ENCODE assay signal across 8 cellular contexts in the genomic region with DNA sequence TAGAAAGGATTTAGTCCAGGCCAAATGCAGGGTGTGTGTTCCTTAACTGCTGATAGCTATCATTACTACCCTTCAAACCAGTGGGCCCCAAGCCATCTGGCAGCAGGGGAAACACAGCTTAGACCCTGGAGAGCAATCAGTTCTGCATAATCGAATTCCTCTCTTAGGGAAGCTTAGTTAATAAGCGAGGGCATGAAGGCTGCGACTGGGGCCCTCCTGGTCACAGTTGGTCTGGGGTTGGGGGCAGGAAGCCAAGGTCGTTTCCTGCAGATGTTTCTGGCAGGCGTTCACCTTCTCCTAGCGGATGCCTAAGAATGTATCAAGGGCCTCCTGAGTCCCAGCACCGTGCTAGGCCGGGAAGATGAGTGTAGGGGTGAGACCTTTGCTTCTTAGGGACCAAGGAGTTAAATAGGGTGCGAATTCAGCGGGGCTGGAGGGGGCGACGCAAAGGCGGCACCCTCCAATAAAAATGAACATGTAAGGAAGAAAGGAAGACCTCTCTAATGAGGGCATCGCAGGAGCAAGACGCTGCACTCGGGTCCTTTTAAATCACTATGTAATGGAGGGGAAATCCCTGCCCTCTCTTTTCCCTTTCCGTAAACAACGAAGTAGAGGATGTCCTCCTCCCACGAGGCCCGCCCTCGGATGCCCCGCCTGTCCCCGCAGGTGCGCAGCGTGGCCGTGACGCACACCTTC. TPM values are rescaled to one million over a fixed set of nuclear protein-coding genes. Genes with fewer than 3 reads are reported as not detected.
DNase-seq lines count a peak whose midpoint lies in the region; ATAC-seq and TF ChIP-seq lines count a peak whose summit lies in the region.

No MANE protein-coding gene starts in this region.

- DNase-seq in Daoy (ENCODE audit: low read depth): peak; percentile 23
- no peak for DNase-seq in RWPE1 (ENCODE audit: low spot score)
- peak in 3 of 4 experiments; percentile 63 to 81 (median 75) for DNase-seq in stimulated activated CD4-positive, alpha-beta T cell treated with anti-CD3 and anti-CD28 coated beads, Interleukin-1b, Interleukin-23, amount 100 ng/mL, for 24 hours (ENCODE audit: low read depth in 4 of 4, low spot score in 1 of 4)
- no peak for DNase-seq in NCI-H146 treated with DMSO at 0.1 percent for 48 hours (lab: John Stamatoyannopoulos, UW; ENCODE audit: unreplicated experiment)
- no peak for DNase-seq in epidermal melanocyte (ENCODE audit: insufficient read length, low spot score)

- H3K36me3 ChIP-seq in iPS-20b (ENCODE audit: insufficient read depth, low read depth, low read length): no peaks in the 10 kb centered on the region

- peak; percentile 11 for ATAC-seq in HG02571 (IDR thresholded peaks at IDR 0.05; ENCODE audit: unreplicated experiment)

- CTCF ChIA-PET in RWPE1 (lab: Yijun Ruan, JAX): interaction anchor here (0.7 to 1.0 kb wide), 4 partner anchors 15 to 108 kb away, joined by 3 read pairs; partner anchors contain the start of gene POLR3E

- POLR2A ChIA-PET in RWPE1 (lab: Yijun Ruan, JAX; ENCODE audit: low non-redundant PET): no interaction called here

- H3K9me3 ChIP-seq in iPS-20b (ENCODE audit: insufficient read depth, low read depth, low read length): no peaks in the 10 kb centered on the region

- peak overlapping the region; percentile 53; the same call in 1 of the 2 replicates for H3K9ac ChIP-seq in iPS-20b (ENCODE audit: low read depth, low read length)

- H3K27ac ChIP-seq in RWPE1 (peak overlapping the region; percentile 89), angular gyrus (ENCODE audit: low read depth, low read length) (peak overlapping the region; percentile 88), iPS-20b (ENCODE audit: low read length) (no peak overlapping the region)

- TF ChIP-seq CTCF in RWPE1 (conservative IDR thresholded peaks at IDR 0.05; ENCODE audit: low read depth): no peak

- peaks cover 10% of the 10 kb centered on the region for H3K4me1 ChIP-seq in iPS-20b (ENCODE audit: insufficient read depth, low read length)

- peak overlapping the region; percentile 77 for H3K4me3 ChIP-seq in iPS-20b (ENCODE audit: low read length)

- peaks cover 14% of the 10 kb centered on the region for H3K27me3 ChIP-seq in iPS-20b (ENCODE audit: insufficient read depth, low read length)

RNA-seq across cellular contexts. Expression of gene EEF2K, which starts 16.5 kb away (rescaled TPM):
- 7.3 and 7.9 TPM in 2 replicates for total RNA-seq in Daoy (2014; rRNA removed; shearing (Covaris generic))

RNA-seq across cellular contexts. Expression of gene SDR42E2, which starts 27.3 kb away (rescaled TPM):
- not detected in 2 replicates for total RNA-seq in Daoy (2014; rRNA removed; shearing (Covaris generic))

Comparison
In these comparisons a context has a peak if more than half of its experiments do, and no peak if none do; other contexts are left out.
1. DNase-seq: peak in Daoy (single experiment) and stimulated activated CD4-positive, alpha-beta T cell treated with anti-CD3 and anti-CD28 coated beads, Interleukin-1b, Interleukin-23, amount 100 ng/mL, for 24 hours (3 of 4); none in RWPE1 (single experiment), NCI-H146 treated with DMSO at 0.1 percent for 48 hours (single experiment) and epidermal melanocyte (single experiment).